Comparison of ENCODE assay signal across 8 cellular contexts in the genomic region with DNA sequence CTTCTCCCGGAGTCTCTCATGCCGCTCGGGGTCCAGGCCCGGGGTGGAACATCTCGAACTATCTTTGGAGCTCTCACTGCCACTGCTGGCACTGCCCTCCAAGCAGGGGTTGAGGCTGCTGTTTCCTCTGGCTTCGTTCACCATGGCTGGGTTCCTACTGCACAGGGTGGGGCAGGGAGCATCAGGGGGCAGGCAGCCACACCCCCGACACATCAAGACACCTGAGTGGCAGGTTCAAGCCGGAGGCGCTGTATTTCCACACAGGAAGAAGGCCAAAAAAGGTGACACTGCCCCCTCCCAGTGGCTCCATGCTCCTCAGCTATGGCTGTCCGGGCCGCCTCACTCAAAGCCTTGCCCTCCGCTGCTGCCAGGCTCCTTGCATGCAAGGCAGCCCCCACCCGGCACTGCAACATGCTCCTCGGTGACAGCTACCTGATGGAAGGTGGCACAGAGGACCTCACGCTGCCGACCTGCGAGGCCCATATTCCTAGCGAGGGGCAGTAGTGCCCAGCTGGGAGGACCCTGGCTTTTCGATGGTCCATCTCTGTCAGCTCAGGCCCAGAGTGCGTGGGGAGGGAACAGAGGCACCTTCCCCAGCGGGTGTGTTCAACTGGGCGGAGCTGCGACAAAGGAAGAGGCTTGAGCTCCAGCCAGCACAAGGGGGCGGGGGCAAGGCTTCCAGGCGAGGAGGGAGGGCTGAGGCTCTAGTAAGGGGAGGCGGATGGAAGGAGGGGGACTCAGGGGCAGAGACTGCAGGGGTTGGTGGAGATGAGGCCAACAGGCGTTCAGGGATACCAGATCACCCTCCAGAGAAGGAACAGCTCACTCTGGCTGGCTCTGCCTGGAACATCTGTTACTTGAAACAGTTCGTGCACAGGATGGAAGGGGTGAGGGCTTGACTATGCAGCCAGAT. TPM values are rescaled to one million over a fixed set of nuclear protein-coding genes. Genes with fewer than 3 reads are reported as not detected.
DNase-seq lines count a peak whose midpoint lies in the region; ATAC-seq and TF ChIP-seq lines count a peak whose summit lies in the region.

No MANE protein-coding gene starts in this region.

- POLR2A ChIA-PET in AG04449 (lab: Yijun Ruan, JAX): interaction anchor here (0.7 to 2.1 kb wide), 5 partner anchors 9 to 110 kb away, joined by 3 to 17 read pairs (median 3); no protein-coding TSS in a partner anchor
- POLR2A ChIA-PET in activated CD4-positive, alpha-beta memory T cell treated with anti-CD3 and anti-CD28 coated beads for 36 hours (lab: Charles Lee): interaction anchor here (0.7 to 3.1 kb wide), 3 partner anchors 14 to 106 kb away, joined by 3 to 26 read pairs (median 3); no protein-coding TSS in a partner anchor

- intact Hi-C loops in activated CD4-positive, alpha-beta memory T cell treated with anti-CD3 and anti-CD28 coated beads for 36 hours (cut with micrococcal nuclease): no loop called here
- intact Hi-C loops in right lobe of liver (cut with DNase I): no loop called here

- peaks cover 46% of the 10 kb centered on the region for H3K4me1 Mint-ChIP-seq in activated CD4-positive, alpha-beta memory T cell treated with anti-CD3 and anti-CD28 coated beads for 36 hours (ENCODE audit: low read depth)

- H3K9me3 Mint-ChIP-seq in activated CD4-positive, alpha-beta memory T cell treated with anti-CD3 and anti-CD28 coated beads for 36 hours: no peaks in the 10 kb centered on the region

- peak overlapping the region; percentile 96 to 100 (median 97) for H3K27ac ChIP-seq in right lobe of liver

- H3K27me3 ChIP-seq in right lobe of liver: no peaks in the 10 kb centered on the region

- H3K36me3 ChIP-seq in right lobe of liver: peaks cover 0 to 26% (median 3%) of the 10 kb centered on the region in 4 donors

- peaks cover 0 to 48% (median 23%) of the 10 kb centered on the region in 4 donors for H3K4me1 ChIP-seq in right lobe of liver

- CTCF ChIA-PET in AG04449 (lab: Yijun Ruan, JAX): interaction anchor here (1.0 to 3.1 kb wide), 3 partner anchors 18 to 139 kb away, joined by 3 to 18 read pairs (median 4); partner anchors contain the start of gene FBXO6
- CTCF ChIA-PET in activated CD4-positive, alpha-beta memory T cell treated with anti-CD3 and anti-CD28 coated beads for 36 hours (lab: Charles Lee): no interaction called here

- H3K4me3 Mint-ChIP-seq in activated CD4-positive, alpha-beta memory T cell treated with anti-CD3 and anti-CD28 coated beads for 36 hours: peak overlapping the region; percentile 64

- ATAC-seq in right lobe of liver: peak; percentile 3 to 30 (median 19)

- 35% methylated on average over 16 of the region's 28 CpGs for WGBS in right lobe of liver (ENCODE audit: insufficient coverage, low coverage, low lambda C conversion rate, missing lambda C conversion rate)

- no peaks in the 10 kb centered on the region for H3K27me3 Mint-ChIP-seq in activated CD4-positive, alpha-beta memory T cell treated with anti-CD3 and anti-CD28 coated beads for 36 hours

- TF ChIP-seq POLR2A in right lobe of liver (IDR thresholded peaks at IDR 0.05): peak; percentile 30

- DNase-seq in AG04449 (ENCODE audit: low read depth, low spot score) (peak; percentile 83), GM19240 (ENCODE audit: insufficient read length, low spot score) (peak; percentile 63), NCI-H2227 treated with DMSO at 0.1 percent for 48 hours (lab: John Stamatoyannopoulos, UW) (peak; percentile 81), ecto neural progenitor cell (ENCODE audit: low spot score) (peak; percentile 91), right lobe of liver (peak; percentile 83 to 90 (median 90)), superior temporal gyrus (ENCODE audit: extremely low spot score) (no peak)
- peak; percentile 83 for DNase-seq in activated CD4-positive, alpha-beta memory T cell treated with anti-CD3 and anti-CD28 coated beads for 36 hours
- DNase-seq in stimulated activated CD4-positive, alpha-beta T cell treated with anti-CD3 and anti-CD28 coated beads, Interleukin-2, amount 100 ng/mL, for 48 hours: peak; percentile 51 to 52

- H3K9me3 ChIP-seq in right lobe of liver: no peaks in the 10 kb centered on the region

- TF ChIP-seq CTCF in AG04449 (IDR thresholded peaks at IDR 0.05; ENCODE audit: insufficient read depth, low read length, missing control alignments) (no peak), right lobe of liver (IDR thresholded peaks at IDR 0.05) (no peak)

- peak overlapping the region; percentile 72 for H3K4me3 ChIP-seq in AG04449 (ENCODE audit: low read depth, low read length)
- peak overlapping the region; percentile 44 to 75 (median 64) for H3K4me3 ChIP-seq in right lobe of liver

- H3K27ac Mint-ChIP-seq in activated CD4-positive, alpha-beta memory T cell treated with anti-CD3 and anti-CD28 coated beads for 36 hours: peak overlapping the region; percentile 42

- H3K36me3 Mint-ChIP-seq in activated CD4-positive, alpha-beta memory T cell treated with anti-CD3 and anti-CD28 coated beads for 36 hours: peaks cover 9% of the 10 kb centered on the region

RNA-seq across cellular contexts. Expression of gene MTHFR, which starts 2.5 kb away (rescaled TPM):
- 10 to 100 TPM; 12.8 to 13.3 TPM for total RNA-seq in activated CD4-positive, alpha-beta memory T cell treated with anti-CD3 and anti-CD28 coated beads for 36 hours
- total RNA-seq in right lobe of liver: 10 to 100 TPM; 10.6 to 20.1 (median 15.6) TPM

RNA-seq across cellular contexts. Expression of gene CLCN6, which starts 2.8 kb away (rescaled TPM):
- total RNA-seq in activated CD4-positive, alpha-beta memory T cell treated with anti-CD3 and anti-CD28 coated beads for 36 hours: 10 to 100 TPM; 11.3 to 11.6 TPM
- 10 to 100 TPM in 2 of 6 experiments, 1 to 10 TPM in 4; 4.2 to 12.7 (median 9.2) TPM for total RNA-seq in right lobe of liver

RNA-seq across cellular contexts. Expression of gene C1orf167, which starts 41.2 kb away (rescaled TPM):
- total RNA-seq in activated CD4-positive, alpha-beta memory T cell treated with anti-CD3 and anti-CD28 coated beads for 36 hours: not detected
- not detected for total RNA-seq in right lobe of liver

RNA-seq across cellular contexts. Expression of gene NPPA, which starts 44.4 kb away (rescaled TPM):
- total RNA-seq in activated CD4-positive, alpha-beta memory T cell treated with anti-CD3 and anti-CD28 coated beads for 36 hours: not detected
- total RNA-seq in right lobe of liver: 1 to 10 TPM in 2 of 6 experiments, under 1 TPM in 2, not detected in 2; 0.27 to 2.3 (median 1.3) TPM

RNA-seq across cellular contexts. Expression of gene NPPB, which starts 55.5 kb away (rescaled TPM):
- not detected for total RNA-seq in activated CD4-positive, alpha-beta memory T cell treated with anti-CD3 and anti-CD28 coated beads for 36 hours
- under 1 TPM in 1 of 6 experiments, not detected in 5; 0.44 TPM for total RNA-seq in right lobe of liver
